Comparison of ENCODE assay signal across 8 cellular contexts in genomic region chr19:46000497-46001246, GRCh38. TPM values are rescaled to one million over a fixed set of nuclear protein-coding genes. Genes with fewer than 3 reads are reported as not detected.
DNase-seq lines count a peak whose midpoint lies in the region; ATAC-seq and TF ChIP-seq lines count a peak whose summit lies in the region.

No MANE protein-coding gene starts in this region.

- no peak for DNase-seq in Right ventricle myocardium superior
- DNase-seq in cardiac septum (ENCODE audit: low spot score), result no peak
- DNase-seq in activated CD4-positive, alpha-beta T cell treated with anti-CD3 and anti-CD28 coated beads, Interleukin-2, amount 50 U/mL, for 24 hours (ENCODE audit: low read depth in 1 of 2, low spot score in 1 of 2), result peak; percentile 24 to 46
- peak; percentile 77 for DNase-seq in colonic mucosa
- DNase-seq in midbrain (lab: John Stamatoyannopoulos, UW), result peak; percentile 36
- DNase-seq in stimulated activated naive B cell treated with anti-CD40 and anti-IgM and Interleukin-4, amounts not matched to agents 10 μg/mL and 1 μg/mL and 100 μg/mL, for 72 hours, result no peak
- no peak for DNase-seq in NCI-H146 treated with DMSO at 0.1 percent for 48 hours (lab: John Stamatoyannopoulos, UW; ENCODE audit: unreplicated experiment)

- H3K9ac ChIP-seq in colonic mucosa (ENCODE audit: low read depth in 2 of 2, low read length in 2 of 2), result no peak overlapping the region

- peaks cover 30 to 39% of the 10 kb centered on the region in 2 donors for H3K4me1 Mint-ChIP-seq in stimulated activated naive B cell treated with anti-CD40 and anti-IgM and Interleukin-4, amounts not matched to agents 10 μg/mL and 1 μg/mL and 100 μg/mL, for 72 hours

- no peaks in the 10 kb centered on the region for H3K36me3 ChIP-seq in colonic mucosa

- H3K27ac Mint-ChIP-seq in stimulated activated naive B cell treated with anti-CD40 and anti-IgM and Interleukin-4, amounts not matched to agents 10 μg/mL and 1 μg/mL and 100 μg/mL, for 72 hours, result peak overlapping the region; percentile 73

- H3K27ac ChIP-seq in colonic mucosa, result no peak overlapping the region

- intact Hi-C loops in Right ventricle myocardium superior (cut with DNase I) (no loop called here), cardiac septum (cut with DNase I) (no loop called here), colonic mucosa (cut with DNase I) (no loop called here)

- H3K4me3 ChIP-seq in colonic mucosa, result no peak overlapping the region

- no peaks in the 10 kb centered on the region for H3K27me3 ChIP-seq in colonic mucosa

- no peaks in the 10 kb centered on the region for H3K9me3 ChIP-seq in colonic mucosa

- H3K4me3 Mint-ChIP-seq in stimulated activated naive B cell treated with anti-CD40 and anti-IgM and Interleukin-4, amounts not matched to agents 10 μg/mL and 1 μg/mL and 100 μg/mL, for 72 hours, result peak overlapping the region; percentile 72 to 77

- peaks cover 20 to 26% of the 10 kb centered on the region in 2 donors for H3K27me3 Mint-ChIP-seq in stimulated activated naive B cell treated with anti-CD40 and anti-IgM and Interleukin-4, amounts not matched to agents 10 μg/mL and 1 μg/mL and 100 μg/mL, for 72 hours

- peak; percentile 63 for ATAC-seq in Right ventricle myocardium superior (ENCODE audit: poor library complexity)
- ATAC-seq in stimulated activated naive B cell treated with anti-CD40 and anti-IgM and Interleukin-4, amounts not matched to agents 10 μg/mL and 1 μg/mL and 100 μg/mL, for 72 hours (replicated peaks), result peak; percentile 88 to 89
- no peak for ATAC-seq in GM18502 (IDR thresholded peaks at IDR 0.05; ENCODE audit: poor library complexity, unreplicated experiment)

- peaks cover 0 to 4% of the 10 kb centered on the region in 2 donors for H3K9me3 Mint-ChIP-seq in stimulated activated naive B cell treated with anti-CD40 and anti-IgM and Interleukin-4, amounts not matched to agents 10 μg/mL and 1 μg/mL and 100 μg/mL, for 72 hours

- H3K4me1 ChIP-seq in colonic mucosa, result no peaks in the 10 kb centered on the region

- TF ChIP-seq CTCF in colonic mucosa (IDR thresholded peaks at IDR 0.05), result no peak

- peaks cover 25 to 50% of the 10 kb centered on the region in 2 donors for H3K36me3 Mint-ChIP-seq in stimulated activated naive B cell treated with anti-CD40 and anti-IgM and Interleukin-4, amounts not matched to agents 10 μg/mL and 1 μg/mL and 100 μg/mL, for 72 hours

RNA-seq across cellular contexts. Expression of gene CCDC61, which starts 5.4 kb away (rescaled TPM):
- total RNA-seq in Right ventricle myocardium superior, result 6.8 TPM
- total RNA-seq in cardiac septum, result 10.4 TPM
- total RNA-seq in colonic mucosa, result 10 to 100 TPM; 14.4 to 32.2 TPM

RNA-seq across cellular contexts. Expression of gene PGLYRP1, which starts 22.2 kb away (rescaled TPM):
- total RNA-seq in Right ventricle myocardium superior (not detected), cardiac septum (0.59 TPM), colonic mucosa (not detected)

RNA-seq across cellular contexts. Expression of gene NOVA2, which starts 27.0 kb away (rescaled TPM):
- 3.7 TPM for total RNA-seq in Right ventricle myocardium superior
- 5.9 TPM for total RNA-seq in cardiac septum
- 1 to 10 TPM in 1 of 2 donors, under 1 TPM in 1; 0.72 to 1.1 TPM for total RNA-seq in colonic mucosa

RNA-seq across cellular contexts. Expression of gene IGFL4, which starts 40.1 kb away (rescaled TPM):
- total RNA-seq in Right ventricle myocardium superior (not detected), cardiac septum (not detected), colonic mucosa (not detected)

Comparison
In these comparisons a context has a peak if more than half of its experiments do, and no peak if none do; other contexts are left out.
1. DNase-seq: peak in activated CD4-positive, alpha-beta T cell treated with anti-CD3 and anti-CD28 coated beads, Interleukin-2, amount 50 U/mL, for 24 hours (2 of 2), colonic mucosa (single experiment) and midbrain (single experiment); none in Right ventricle myocardium superior (single experiment), cardiac septum (single experiment), stimulated activated naive B cell treated with anti-CD40 and anti-IgM and Interleukin-4, amounts not matched to agents 10 μg/mL and 1 μg/mL and 100 μg/mL, for 72 hours (single experiment) and NCI-H146 treated with DMSO at 0.1 percent for 48 hours (single experiment).